8 cellular contexts compared by ENCODE assay signal in the genomic region with DNA sequence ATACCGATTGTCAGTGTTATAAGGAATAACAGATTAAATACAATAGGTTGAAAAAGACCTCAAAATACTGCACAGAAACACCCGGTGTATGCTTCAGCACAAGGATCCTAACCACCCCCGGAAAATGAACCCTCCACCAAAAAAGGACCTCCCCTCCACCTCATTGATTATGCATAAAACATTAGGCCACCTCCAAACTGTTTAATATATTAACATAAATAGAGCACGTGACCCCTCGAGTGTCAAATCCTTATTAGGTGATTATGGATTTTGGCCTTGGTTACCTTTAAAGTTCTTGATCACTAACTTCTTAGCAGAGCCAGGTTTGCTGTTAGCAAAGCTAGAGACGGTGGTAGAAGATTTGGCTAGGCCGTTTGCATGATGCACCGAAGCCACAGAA. TPM values are rescaled to one million over a fixed set of nuclear protein-coding genes. Genes with fewer than 3 reads are reported as not detected.
DNase-seq lines count a peak whose midpoint lies in the region; ATAC-seq and TF ChIP-seq lines count a peak whose summit lies in the region.

No MANE protein-coding gene starts in this region.

- H3K36me3 ChIP-seq in A673 (ENCODE audit: insufficient read depth, low read length, poor library complexity, severe bottlenecking) (no peaks in the 10 kb centered on the region), SJSA1 (peaks cover 20% of the 10 kb centered on the region), prostate gland (no peaks in the 10 kb centered on the region)

- WGBS in prostate gland, result 0% methylated on average over 8 of the region's 8 CpGs

- H3K27ac ChIP-seq in A673 (ENCODE audit: low read depth, low read length, poor library complexity, severe bottlenecking) (peak overlapping the region; percentile 98), SJSA1 (peak overlapping the region; percentile 99; the same call in 1 of the 2 replicates), prostate gland (peak overlapping the region; percentile 97 to 98)

- DNase-seq in A673 (ENCODE audit: low spot score) (peak; percentile 13), SJSA1 (ENCODE audit: low read depth in 1 of 2, low spot score in 2 of 2) (no peak), epithelial cell of proximal tubule (ENCODE audit: low read depth) (no peak), prostate gland (ENCODE audit: low spot score) (no peak), SK-N-DZ (ENCODE audit: low spot score) (no peak), ureter (ENCODE audit: low spot score) (no peak)

- H3K4me1 ChIP-seq in A673 (ENCODE audit: insufficient read depth, low read length, poor library complexity, severe bottlenecking), result peaks cover 5% of the 10 kb centered on the region
- H3K4me1 ChIP-seq in SJSA1 (replicated peaks), result 0 out of 2 replicates have a peak, but pooled peaks cover 8% of the 10 kb centered on the region
- no peaks in the 10 kb centered on the region for H3K4me1 ChIP-seq in prostate gland (replicated peaks)

- H3K9me3 ChIP-seq in A673 (ENCODE audit: low read depth, low read length, poor library complexity, severe bottlenecking), result no peaks in the 10 kb centered on the region
- H3K9me3 ChIP-seq in SJSA1 (replicated peaks), result no peaks in the 10 kb centered on the region
- H3K9me3 ChIP-seq in prostate gland, result no peaks in the 10 kb centered on the region

- H3K27me3 ChIP-seq in A673 (replicated peaks; ENCODE audit: insufficient read depth, low read depth, low read length, poor library complexity) (no peaks in the 10 kb centered on the region), SJSA1 (replicated peaks) (no peaks in the 10 kb centered on the region), prostate gland (replicated peaks; ENCODE audit: insufficient read depth) (no peaks in the 10 kb centered on the region)

- H3K4me3 ChIP-seq in A673 (ENCODE audit: low read depth, low read length, poor library complexity, severe bottlenecking) (peak overlapping the region; percentile 67), SJSA1 (peak overlapping the region; percentile 64), epithelial cell of proximal tubule (ENCODE audit: low read depth, low read length) (peak overlapping the region; percentile 70), prostate gland (peak overlapping the region; percentile 56 to 59)

- CTCF ChIA-PET in A673 (lab: Charles Lee), result no interaction called here

- no peak for TF ChIP-seq CTCF in A673 (conservative IDR thresholded peaks at IDR 0.05; ENCODE audit: low read depth, low read length)
- TF ChIP-seq CTCF in epithelial cell of proximal tubule (conservative IDR thresholded peaks at IDR 0.05; ENCODE audit: low read depth, low read length), result no peak
- TF ChIP-seq CTCF in prostate gland (IDR thresholded peaks at IDR 0.05), result no peak

- POLR2A ChIA-PET in A673 (lab: Charles Lee; ENCODE audit: low non-redundant PET), result no interaction called here

- ATAC-seq in GM19452 (IDR thresholded peaks at IDR 0.05; ENCODE audit: unreplicated experiment) (peak; percentile 3), GM18520 (IDR thresholded peaks at IDR 0.05; ENCODE audit: unreplicated experiment) (no peak)

- TF ChIP-seq POLR2A in prostate gland (IDR thresholded peaks at IDR 0.05), result no peak

- BruUV-seq in A673 (replicated peaks; lab: Mats Ljungman, UMichigan), result no TSS peak

- intact Hi-C loops in A673 (cut with micrococcal nuclease; ENCODE audit: unreplicated experiment) (loop anchor here (5.0 kb wide), 1 partner anchor 43 kb away; a partner anchor contains a TSS), prostate gland (cut with DNase I) (no loop called here)

RNA-seq across cellular contexts. Expression of a gene that starts 1.0 kb away (rescaled TPM):
- total RNA-seq in A673 (2021) (41.8 and 44.7 TPM in 2 replicates), epithelial cell of proximal tubule (18.5 and 28.1 TPM in 2 replicates), prostate gland (10 to 100 TPM; 30.5 to 92.3 TPM), ureter (40.1 TPM)
- 26.3 and 31.4 TPM in 2 replicates for total RNA-seq in SJSA1 (2014; rRNA removed; shearing (Covaris generic))
- 27.0 and 29.0 TPM in 2 replicates for polyA plus RNA-seq in SK-N-DZ (2014; cell fraction: cytosol; rRNA removed)
- 30.6 and 48.7 TPM in 2 replicates for polyA plus RNA-seq in SK-N-DZ (2014; cell fraction: nucleus; rRNA removed)

RNA-seq across cellular contexts. Expression of a gene that starts 44.1 kb away (rescaled TPM):
- total RNA-seq in A673 (2021) (54.6 and 62.3 TPM in 2 replicates), epithelial cell of proximal tubule (47.6 and 54.2 TPM in 2 replicates), prostate gland (10 to 100 TPM; 17.5 to 23.6 TPM), ureter (55.2 TPM)
- 46.8 and 91.3 TPM in 2 replicates for total RNA-seq in SJSA1 (2014; rRNA removed; shearing (Covaris generic))
- polyA plus RNA-seq in SK-N-DZ (2014; cell fraction: cytosol; rRNA removed), result 79.1 and 82.6 TPM in 2 replicates
- 50.8 and 59.2 TPM in 2 replicates for polyA plus RNA-seq in SK-N-DZ (2014; cell fraction: nucleus; rRNA removed)
